ENCODE assay signal across 20 cellular contexts in the genomic region with DNA sequence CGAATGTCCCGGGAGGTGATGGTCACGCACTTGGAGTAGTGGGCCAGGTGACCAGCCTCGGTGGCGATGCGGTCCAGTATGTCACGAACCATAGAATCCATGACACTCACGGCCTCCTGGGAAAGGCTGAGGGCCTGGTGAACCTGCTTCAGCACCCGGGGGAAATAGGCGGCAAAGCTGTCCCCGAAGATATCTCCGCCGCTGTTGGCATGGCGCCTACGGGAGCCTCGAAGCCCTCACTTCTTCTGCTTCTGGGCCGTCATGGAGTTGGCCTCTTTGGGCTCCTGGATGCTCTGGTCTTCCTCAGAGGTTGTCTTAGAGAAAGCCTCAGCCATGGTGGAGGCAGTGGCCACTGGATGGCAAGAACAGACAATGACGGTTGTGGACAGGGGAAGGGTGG. TPM values are rescaled to one million over a fixed set of nuclear protein-coding genes. Genes with fewer than 3 reads are reported as not detected.
"Had no signal": no experiment of that assay in that cellular context is flagged by ENCODE, and none has a peak within 500 bp of the region (broad histone marks: within the 10 kb centered on the region; RNA-seq: fewer than 3 reads in every experiment).

No MANE protein-coding gene starts in this region.

RNA-seq across cellular contexts. Expression of gene H2BW2, which starts 22.9 kb away (rescaled TPM):
- total RNA-seq: activated naive CD4-positive, alpha-beta T cell treated with anti-CD3 and anti-CD28 coated beads for 36 hours; activated naive CD4-positive, alpha-beta T cell treated with anti-CD3 and anti-CD28 coated beads, Interleukin-2, amount 50 U/mL, for 72 hours; activated naive CD8-positive, alpha-beta T cell treated with anti-CD3 and anti-CD28 coated beads for 36 hours; activated naive CD8-positive, alpha-beta T cell treated with anti-CD3 and anti-CD28 coated beads, Interleukin-2, amount 10 ng/mL, durations not matched to agents 7 days and 5 days; activated T-cell treated with anti-CD3 and anti-CD28 coated beads, Interleukin-2, amount 50 U/mL, for 4 hours; activated T-cell treated with anti-CD3 and anti-CD28 coated beads, Interleukin-2, amount 50 U/mL, for 72 hours; activated T-helper 1 cell treated with anti-CD3 and anti-CD28 coated beads, Interleukin-12 subunit alpha, Interleukin-12 subunit beta, Interleukin-2, Interleukin-4 antibody, amounts not matched to agents 30 ng/mL and 10 ng/mL and 1 ng/mL, durations not matched to agents 14 hours and 24 hours and 36 hours; activated T-helper 17 cell treated with anti-CD3 and anti-CD28 coated beads, Interleukin-2, amount 50 U/mL, for 72 hours; activated T-helper 2 cell treated with anti-CD3 and anti-CD28 coated beads, Interferon-gamma antibody, Interleukin-2, Interleukin-4, amounts not matched to agents 10 μg/mL and 5 μg/mL and 100 μg/mL, durations not matched to agents 14 hours and 24 hours and 36 hours; adrenal gland; aorta; ascending aorta; astrocyte; body of pancreas; breast epithelium; bronchial epithelial cell; cardiac muscle cell; cardiac septum; cerebellum; chondrocyte had no signal

RNA-seq across cellular contexts. Expression of gene H2BW1, which starts 49.1 kb away (rescaled TPM):
- total RNA-seq: activated naive CD4-positive, alpha-beta T cell treated with anti-CD3 and anti-CD28 coated beads for 36 hours; activated naive CD4-positive, alpha-beta T cell treated with anti-CD3 and anti-CD28 coated beads, Interleukin-2, amount 50 U/mL, for 72 hours; activated naive CD8-positive, alpha-beta T cell treated with anti-CD3 and anti-CD28 coated beads for 36 hours; activated naive CD8-positive, alpha-beta T cell treated with anti-CD3 and anti-CD28 coated beads, Interleukin-2, amount 10 ng/mL, durations not matched to agents 7 days and 5 days; activated T-cell treated with anti-CD3 and anti-CD28 coated beads, Interleukin-2, amount 50 U/mL, for 4 hours; activated T-cell treated with anti-CD3 and anti-CD28 coated beads, Interleukin-2, amount 50 U/mL, for 72 hours; activated T-helper 1 cell treated with anti-CD3 and anti-CD28 coated beads, Interleukin-12 subunit alpha, Interleukin-12 subunit beta, Interleukin-2, Interleukin-4 antibody, amounts not matched to agents 30 ng/mL and 10 ng/mL and 1 ng/mL, durations not matched to agents 14 hours and 24 hours and 36 hours; activated T-helper 17 cell treated with anti-CD3 and anti-CD28 coated beads, Interleukin-2, amount 50 U/mL, for 72 hours; activated T-helper 2 cell treated with anti-CD3 and anti-CD28 coated beads, Interferon-gamma antibody, Interleukin-2, Interleukin-4, amounts not matched to agents 10 μg/mL and 5 μg/mL and 100 μg/mL, durations not matched to agents 14 hours and 24 hours and 36 hours; adrenal gland; aorta; ascending aorta; astrocyte; body of pancreas; breast epithelium; bronchial epithelial cell; cardiac muscle cell; cardiac septum; cerebellum; chondrocyte had no signal

RNA-seq across cellular contexts. Expression of gene ZCCHC18, which starts 49.7 kb away (rescaled TPM):
- total RNA-seq: bronchial epithelial cell had no signal
